21 cellular contexts compared by ENCODE assay signal in genomic region chr6:79702701-79703100, GRCh38.
DNase-seq lines count a peak whose midpoint lies in the region.
"Had no signal": no experiment of that assay in that cellular context is flagged by ENCODE, and none has a peak within 500 bp of the region (broad histone marks: within the 10 kb centered on the region; RNA-seq: fewer than 3 reads in every experiment).

No MANE protein-coding gene starts in this region.

- no peak overlapping the region for H3K4me3 Mint-ChIP-seq in activated CD4-positive, alpha-beta T cell treated with anti-CD3 and anti-CD28 coated beads, Interleukin-2, amount 10 ng/mL, durations not matched to agents 7 days and 5 days
- H3K4me3 Mint-ChIP-seq: memory B cell, nephron had no signal

- CTCF ChIA-PET in activated CD4-positive, alpha-beta T cell treated with anti-CD3 and anti-CD28 coated beads, Interleukin-2, amount 10 ng/mL, durations not matched to agents 7 days and 5 days (lab: Charles Lee) = no interaction called here

- no peaks in the 10 kb centered on the region for H3K9me3 Mint-ChIP-seq in activated CD4-positive, alpha-beta T cell treated with anti-CD3 and anti-CD28 coated beads, Interleukin-2, amount 10 ng/mL, durations not matched to agents 7 days and 5 days
- H3K9me3 Mint-ChIP-seq: nephron had no signal

- H3K27me3 Mint-ChIP-seq in activated CD4-positive, alpha-beta T cell treated with anti-CD3 and anti-CD28 coated beads, Interleukin-2, amount 10 ng/mL, durations not matched to agents 7 days and 5 days = no peaks in the 10 kb centered on the region

- H3K27ac Mint-ChIP-seq in activated CD4-positive, alpha-beta T cell treated with anti-CD3 and anti-CD28 coated beads, Interleukin-2, amount 10 ng/mL, durations not matched to agents 7 days and 5 days = peak overlapping the region; percentile 6
- H3K27ac Mint-ChIP-seq: memory B cell, nephron had no signal

- peaks cover 9% of the 10 kb centered on the region for H3K4me1 Mint-ChIP-seq in activated CD4-positive, alpha-beta T cell treated with anti-CD3 and anti-CD28 coated beads, Interleukin-2, amount 10 ng/mL, durations not matched to agents 7 days and 5 days
- H3K4me1 Mint-ChIP-seq: memory B cell, nephron had no signal

- peak overlapping the region; percentile 69 for H3K27ac ChIP-seq in angular gyrus (ENCODE audit: low read depth, low read length)
- H3K27ac ChIP-seq: A549, BLaER1, breast epithelium, RWPE1, suprapubic skin had no signal

- peak; percentile 7 for DNase-seq in activated CD4-positive, alpha-beta T cell treated with anti-CD3 and anti-CD28 coated beads, Interleukin-2, amount 10 ng/mL, durations not matched to agents 7 days and 5 days
- DNase-seq in activated CD4-positive, alpha-beta T cell treated with anti-CD3 and anti-CD28 coated beads, Interleukin-2, amount 50 U/mL, for 1 hour = no peak
- DNase-seq in activated CD8-positive, alpha-beta memory T cell treated with anti-CD3 and anti-CD28 coated beads for 24 hours = peak; percentile 69
- DNase-seq in stimulated activated CD8-positive, alpha-beta memory T cell treated with anti-CD3 and anti-CD28 coated beads, Interleukin-15, amount 100 ng/mL, for 48 hours (ENCODE audit: low read depth in 2 of 2) = peak; percentile 16 to 31
- DNase-seq in SKM-1 (lab: John Stamatoyannopoulos, UW; ENCODE audit: unreplicated experiment) (no peak), T-helper 9 cell (no peak), A172 (ENCODE audit: low spot score) (no peak)
- DNase-seq: foreskin melanocyte; Kasumi-1; kidney glomerular epithelial cell; NCI-H1092 treated with DMSO at 0.1 percent for 48 hours; NCI-H510A treated with DMSO at 0.1 percent for 48 hours; stimulated activated CD4-positive, alpha-beta T cell treated with anti-CD3 and anti-CD28 coated beads, Interleukin-4, amount 100 ng/mL, for 24 hours had no signal

- H3K36me3 Mint-ChIP-seq in activated CD4-positive, alpha-beta T cell treated with anti-CD3 and anti-CD28 coated beads, Interleukin-2, amount 10 ng/mL, durations not matched to agents 7 days and 5 days (ENCODE audit: low read depth) = no peaks in the 10 kb centered on the region
- H3K36me3 Mint-ChIP-seq: memory B cell had no signal

- POLR2A ChIA-PET in activated CD4-positive, alpha-beta T cell treated with anti-CD3 and anti-CD28 coated beads, Interleukin-2, amount 10 ng/mL, durations not matched to agents 7 days and 5 days (lab: Charles Lee) = no interaction called here

Comparison
In these comparisons a context has a peak if more than half of its experiments do, and no peak if none do; other contexts are left out.
1. DNase-seq: peak in activated CD4-positive, alpha-beta T cell treated with anti-CD3 and anti-CD28 coated beads, Interleukin-2, amount 10 ng/mL, durations not matched to agents 7 days and 5 days (single experiment), activated CD8-positive, alpha-beta memory T cell treated with anti-CD3 and anti-CD28 coated beads for 24 hours (single experiment) and stimulated activated CD8-positive, alpha-beta memory T cell treated with anti-CD3 and anti-CD28 coated beads, Interleukin-15, amount 100 ng/mL, for 48 hours (2 of 2); none in activated CD4-positive, alpha-beta T cell treated with anti-CD3 and anti-CD28 coated beads, Interleukin-2, amount 50 U/mL, for 1 hour (single experiment), SKM-1 (single experiment), T-helper 9 cell (single experiment) and A172 (single experiment).